10 cellular contexts compared by ENCODE assay signal in genomic region chr3:192833177-192833890, GRCh38.
DNase-seq lines count a peak whose midpoint lies in the region; ATAC-seq and TF ChIP-seq lines count a peak whose summit lies in the region.
"Had no signal": no experiment of that assay in that cellular context is flagged by ENCODE, and none has a peak within 500 bp of the region (broad histone marks: within the 10 kb centered on the region; RNA-seq: fewer than 3 reads in every experiment).

No MANE protein-coding gene starts in this region.

- H3K36me3 Mint-ChIP-seq in WTC11: 0 out of 2 replicates have a peak, but pooled peaks cover 3% of the 10 kb centered on the region

- no peaks in the 10 kb centered on the region for H3K36me3 ChIP-seq in skeletal muscle satellite cell (ENCODE audit: insufficient read depth, low read length)
- no peaks in the 10 kb centered on the region for H3K36me3 ChIP-seq in neuronal stem cell (replicated peaks in 1 of 2; ENCODE audit: control insufficient read depth in 2 of 2, insufficient read depth in 2 of 2, low read length in 2 of 2)

- no peak for TF ChIP-seq CTCF in WTC11 (IDR thresholded peaks at IDR 0.05)

- no peak overlapping the region for H3K23ac ChIP-seq in neuronal stem cell (ENCODE audit: low read depth, low read length, poor library complexity)

- DNase-seq in H4 (ENCODE audit: low spot score) (peak; percentile 81), WTC11 (ENCODE audit: low spot score) (no peak), fibroblast of the conjunctiva (ENCODE audit: low read depth) (peak; percentile 67), neuronal stem cell (ENCODE audit: low spot score) (no peak)
- DNase-seq: activated CD4-positive, alpha-beta T cell treated with anti-CD3 and anti-CD28 coated beads for 36 hours; anterior cingulate cortex; Karpas-422 had no signal

- H3K9me3 ChIP-seq in skeletal muscle satellite cell (replicated peaks; ENCODE audit: low read length) (no peaks in the 10 kb centered on the region), neuronal stem cell (replicated peaks in 1 of 2; ENCODE audit: control insufficient read depth in 2 of 2, insufficient read depth in 1 of 2, low read depth in 1 of 2, low read length in 2 of 2) (no peaks in the 10 kb centered on the region)

- H3K27me3 Mint-ChIP-seq in WTC11 (ENCODE audit: low read depth): no peaks in the 10 kb centered on the region

- H2AFZ ChIP-seq in neuronal stem cell (ENCODE audit: low read length): no peak overlapping the region

- H3K4me1 Mint-ChIP-seq in WTC11: peaks cover 51% of the 10 kb centered on the region

- H3K27ac Mint-ChIP-seq in WTC11: peak overlapping the region; percentile 35
- H3K27ac Mint-ChIP-seq: activated CD4-positive, alpha-beta T cell treated with anti-CD3 and anti-CD28 coated beads for 36 hours had no signal

- peaks cover 4% of the 10 kb centered on the region for H3K9me3 Mint-ChIP-seq in WTC11

- H3K14ac ChIP-seq in neuronal stem cell (ENCODE audit: low read length): no peak overlapping the region

- ATAC-seq in WTC11 (no peak), HG02678 (IDR thresholded peaks at IDR 0.05; ENCODE audit: unreplicated experiment) (no peak), GM19328 (IDR thresholded peaks at IDR 0.05; ENCODE audit: unreplicated experiment) (no peak)
- ATAC-seq: activated CD4-positive, alpha-beta T cell treated with anti-CD3 and anti-CD28 coated beads for 36 hours had no signal

- H3K27me3 ChIP-seq in skeletal muscle satellite cell (ENCODE audit: control insufficient read depth, insufficient read depth, low read length): no peaks in the 10 kb centered on the region
- H3K27me3 ChIP-seq in neuronal stem cell (ENCODE audit: control insufficient read depth in 3 of 3, insufficient read depth in 3 of 3, low read depth in 1 of 3, low read length in 3 of 3): no peaks in the 10 kb centered on the region

- peak overlapping the region; percentile 72 for H3K4me2 ChIP-seq in skeletal muscle satellite cell (ENCODE audit: low read length)
- no peak overlapping the region for H3K4me2 ChIP-seq in neuronal stem cell (ENCODE audit: insufficient read depth, low read length, poor library complexity, severe bottlenecking)

- H3K4me1 ChIP-seq in skeletal muscle satellite cell (ENCODE audit: control insufficient read depth, insufficient read depth, low read length) (peaks cover 41% of the 10 kb centered on the region), neuronal stem cell (ENCODE audit: control insufficient read depth in 2 of 2, insufficient read depth in 1 of 2, low read depth in 1 of 2, low read length in 2 of 2) (peaks cover 3 to 9% of the 10 kb centered on the region in 2 donors)

- POLR2A ChIA-PET in WTC11 (lab: Charles Lee): no interaction called here

- H2BK15ac ChIP-seq in neuronal stem cell (ENCODE audit: low read length): no peak overlapping the region

- no CpG with 5 or more reads among the region's 9 CpGs for WGBS in neuronal stem cell (ENCODE audit: extremely low coverage in 2 of 2, insufficient read length in 2 of 2, insufficient replicate concordance in 1 of 2), 2 donors

- no peak overlapping the region for H2BK120ac ChIP-seq in neuronal stem cell (ENCODE audit: low read depth, low read length)

- peak overlapping the region; percentile 33 for H3K4me3 ChIP-seq in skeletal muscle satellite cell (ENCODE audit: low read length)
- no peak overlapping the region for H3K4me3 ChIP-seq in neuronal stem cell (ENCODE audit: low read length in 2 of 2)

- no peak overlapping the region for H2AK5ac ChIP-seq in neuronal stem cell (ENCODE audit: low read depth, low read length)

- CTCF ChIA-PET in WTC11 (lab: Charles Lee): no interaction called here

- no peaks in the 10 kb centered on the region for H3K79me1 ChIP-seq in neuronal stem cell (ENCODE audit: low read depth, low read length)

- no peak overlapping the region for H2BK5ac ChIP-seq in neuronal stem cell (ENCODE audit: low read length)

- H4K8ac ChIP-seq in neuronal stem cell (ENCODE audit: low read depth, low read length): no peak overlapping the region

- no peak overlapping the region for H3K4ac ChIP-seq in neuronal stem cell (ENCODE audit: low read length)

- H4K91ac ChIP-seq in neuronal stem cell (ENCODE audit: low read depth, low read length, poor library complexity): no peak overlapping the region

- no peak overlapping the region for H2BK12ac ChIP-seq in neuronal stem cell (ENCODE audit: low read length)

- H3K18ac ChIP-seq in neuronal stem cell (ENCODE audit: low read length): no peak overlapping the region

- no peak overlapping the region for H3K27ac ChIP-seq in neuronal stem cell (replicated peaks; ENCODE audit: low read length)

- H3K9ac ChIP-seq in skeletal muscle satellite cell (ENCODE audit: low read depth, low read length): peak overlapping the region; percentile 1
- no peak overlapping the region for H3K9ac ChIP-seq in neuronal stem cell (ENCODE audit: low read depth, low read length, poor library complexity)

- no peak overlapping the region for H3K4me3 Mint-ChIP-seq in WTC11
- H3K4me3 Mint-ChIP-seq: activated CD4-positive, alpha-beta T cell treated with anti-CD3 and anti-CD28 coated beads for 36 hours had no signal

TF ChIP-seq in WTC11, 78 proteins besides CTCF, POLR2A, EP300 and RAD21:
- TF ChIP-seq CDX4 (CRISPR knock-in tag; IDR thresholded peaks at IDR 0.05; ENCODE audit: borderline replicate concordance): no peak
- TF ChIP-seq OVOL2 (CRISPR knock-in tag; IDR thresholded peaks at IDR 0.05; ENCODE audit: borderline replicate concordance): no peak
- TF ChIP-seq NFE2L1 (CRISPR knock-in tag; IDR thresholded peaks at IDR 0.05): no peak
- no peak for TF ChIP-seq FOXK1 (CRISPR knock-in tag; IDR thresholded peaks at IDR 0.05)
- no peak for TF ChIP-seq ZNF671 (CRISPR knock-in tag; IDR thresholded peaks at IDR 0.05)

Comparison
In these comparisons a context has a peak if more than half of its experiments do, and no peak if none do; other contexts are left out.
1. DNase-seq: peak in H4 (single experiment) and fibroblast of the conjunctiva (single experiment); none in WTC11 (single experiment) and neuronal stem cell (single experiment).